Comparison of ENCODE assay signal across 1 cellular context in the genomic region with DNA sequence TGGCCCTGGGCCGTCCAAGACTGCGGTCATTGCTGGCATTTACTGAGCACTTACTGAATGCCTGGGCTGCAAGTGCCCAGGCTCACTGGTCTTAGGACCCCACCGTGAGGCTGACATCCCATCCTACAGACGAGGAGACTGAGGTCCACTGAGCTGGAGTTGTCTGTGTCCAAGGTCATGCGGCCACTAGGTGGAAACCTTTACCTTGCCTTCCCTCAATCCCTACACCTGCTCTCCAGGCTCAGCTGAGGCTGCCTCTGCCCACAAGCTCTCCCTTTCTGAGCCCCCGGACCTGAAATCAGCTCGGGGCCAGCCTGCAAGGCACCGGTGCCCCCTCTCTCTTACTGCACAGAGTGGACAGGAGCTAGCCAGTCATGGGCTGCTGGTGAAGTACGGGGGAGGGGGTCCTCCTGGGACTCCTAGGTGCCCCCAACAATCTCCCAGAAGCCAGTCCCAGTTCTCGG.
TF ChIP-seq lines count a peak whose summit lies in the region.

No MANE protein-coding gene starts in this region.

TF ChIP-seq in GM23338, 12 proteins besides CTCF, POLR2A, EP300 and RAD21:
- TF ChIP-seq EZH2phosphoT487 (IDR thresholded peaks at IDR 0.05; ENCODE audit: unreplicated experiment): no peak
- TF ChIP-seq, protein P1, sequence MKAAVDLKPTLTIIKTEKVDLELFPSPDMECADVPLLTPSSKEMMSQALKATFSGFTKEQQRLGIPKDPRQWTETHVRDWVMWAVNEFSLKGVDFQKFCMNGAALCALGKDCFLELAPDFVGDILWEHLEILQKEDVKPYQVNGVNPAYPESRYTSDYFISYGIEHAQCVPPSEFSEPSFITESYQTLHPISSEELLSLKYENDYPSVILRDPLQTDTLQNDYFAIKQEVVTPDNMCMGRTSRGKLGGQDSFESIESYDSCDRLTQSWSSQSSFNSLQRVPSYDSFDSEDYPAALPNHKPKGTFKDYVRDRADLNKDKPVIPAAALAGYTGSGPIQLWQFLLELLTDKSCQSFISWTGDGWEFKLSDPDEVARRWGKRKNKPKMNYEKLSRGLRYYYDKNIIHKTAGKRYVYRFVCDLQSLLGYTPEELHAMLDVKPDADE (IDR thresholded peaks at IDR 0.05): no peak
- TF ChIP-seq CREB1 (CRISPR knock-in tag; IDR thresholded peaks at IDR 0.05; ENCODE audit: low read depth): 0 out of 2 replicates have a peak, but pooled peaks have one; percentile 5
- TF ChIP-seq, protein P2, sequence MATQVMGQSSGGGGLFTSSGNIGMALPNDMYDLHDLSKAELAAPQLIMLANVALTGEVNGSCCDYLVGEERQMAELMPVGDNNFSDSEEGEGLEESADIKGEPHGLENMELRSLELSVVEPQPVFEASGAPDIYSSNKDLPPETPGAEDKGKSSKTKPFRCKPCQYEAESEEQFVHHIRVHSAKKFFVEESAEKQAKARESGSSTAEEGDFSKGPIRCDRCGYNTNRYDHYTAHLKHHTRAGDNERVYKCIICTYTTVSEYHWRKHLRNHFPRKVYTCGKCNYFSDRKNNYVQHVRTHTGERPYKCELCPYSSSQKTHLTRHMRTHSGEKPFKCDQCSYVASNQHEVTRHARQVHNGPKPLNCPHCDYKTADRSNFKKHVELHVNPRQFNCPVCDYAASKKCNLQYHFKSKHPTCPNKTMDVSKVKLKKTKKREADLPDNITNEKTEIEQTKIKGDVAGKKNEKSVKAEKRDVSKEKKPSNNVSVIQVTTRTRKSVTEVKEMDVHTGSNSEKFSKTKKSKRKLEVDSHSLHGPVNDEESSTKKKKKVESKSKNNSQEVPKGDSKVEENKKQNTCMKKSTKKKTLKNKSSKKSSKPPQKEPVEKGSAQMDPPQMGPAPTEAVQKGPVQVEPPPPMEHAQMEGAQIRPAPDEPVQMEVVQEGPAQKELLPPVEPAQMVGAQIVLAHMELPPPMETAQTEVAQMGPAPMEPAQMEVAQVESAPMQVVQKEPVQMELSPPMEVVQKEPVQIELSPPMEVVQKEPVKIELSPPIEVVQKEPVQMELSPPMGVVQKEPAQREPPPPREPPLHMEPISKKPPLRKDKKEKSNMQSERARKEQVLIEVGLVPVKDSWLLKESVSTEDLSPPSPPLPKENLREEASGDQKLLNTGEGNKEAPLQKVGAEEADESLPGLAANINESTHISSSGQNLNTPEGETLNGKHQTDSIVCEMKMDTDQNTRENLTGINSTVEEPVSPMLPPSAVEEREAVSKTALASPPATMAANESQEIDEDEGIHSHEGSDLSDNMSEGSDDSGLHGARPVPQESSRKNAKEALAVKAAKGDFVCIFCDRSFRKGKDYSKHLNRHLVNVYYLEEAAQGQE (IDR thresholded peaks at IDR 0.05; ENCODE audit: unreplicated experiment): no peak
- no peak for TF ChIP-seq EZH2 (IDR thresholded peaks at IDR 0.05; ENCODE audit: low read depth, unreplicated experiment)
- no peak for TF ChIP-seq NANOG (IDR thresholded peaks at IDR 0.05; ENCODE audit: borderline replicate concordance)
